ENCODE assay signal across 1 cellular context in the genomic region with DNA sequence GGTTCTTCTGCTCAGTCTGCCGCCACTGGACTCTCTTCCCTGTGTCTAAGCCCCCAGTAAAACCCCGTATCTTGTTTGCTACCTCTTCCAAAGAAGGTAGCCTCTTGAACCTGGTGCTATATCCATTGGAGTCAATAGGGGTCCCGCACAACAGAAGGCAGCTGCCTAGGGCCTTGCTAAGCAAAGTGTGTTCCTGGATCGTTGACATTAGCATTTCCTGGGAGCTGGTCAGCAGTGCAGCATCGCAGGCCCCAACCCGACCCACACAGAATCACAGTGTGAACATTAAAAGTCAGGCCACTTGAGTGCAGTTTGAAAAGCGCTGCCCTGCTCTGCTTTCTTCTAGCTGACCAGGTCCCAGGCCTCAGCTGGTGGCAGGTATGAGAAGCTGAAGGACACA.
TF ChIP-seq lines count a peak whose summit lies in the region.

No MANE protein-coding gene starts in this region.

TF ChIP-seq in GM23338, 12 proteins besides CTCF, POLR2A, EP300 and RAD21 (continued from another document):
- TF ChIP-seq, protein P1, sequence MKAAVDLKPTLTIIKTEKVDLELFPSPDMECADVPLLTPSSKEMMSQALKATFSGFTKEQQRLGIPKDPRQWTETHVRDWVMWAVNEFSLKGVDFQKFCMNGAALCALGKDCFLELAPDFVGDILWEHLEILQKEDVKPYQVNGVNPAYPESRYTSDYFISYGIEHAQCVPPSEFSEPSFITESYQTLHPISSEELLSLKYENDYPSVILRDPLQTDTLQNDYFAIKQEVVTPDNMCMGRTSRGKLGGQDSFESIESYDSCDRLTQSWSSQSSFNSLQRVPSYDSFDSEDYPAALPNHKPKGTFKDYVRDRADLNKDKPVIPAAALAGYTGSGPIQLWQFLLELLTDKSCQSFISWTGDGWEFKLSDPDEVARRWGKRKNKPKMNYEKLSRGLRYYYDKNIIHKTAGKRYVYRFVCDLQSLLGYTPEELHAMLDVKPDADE (IDR thresholded peaks at IDR 0.05): no peak
- TF ChIP-seq, protein P2, sequence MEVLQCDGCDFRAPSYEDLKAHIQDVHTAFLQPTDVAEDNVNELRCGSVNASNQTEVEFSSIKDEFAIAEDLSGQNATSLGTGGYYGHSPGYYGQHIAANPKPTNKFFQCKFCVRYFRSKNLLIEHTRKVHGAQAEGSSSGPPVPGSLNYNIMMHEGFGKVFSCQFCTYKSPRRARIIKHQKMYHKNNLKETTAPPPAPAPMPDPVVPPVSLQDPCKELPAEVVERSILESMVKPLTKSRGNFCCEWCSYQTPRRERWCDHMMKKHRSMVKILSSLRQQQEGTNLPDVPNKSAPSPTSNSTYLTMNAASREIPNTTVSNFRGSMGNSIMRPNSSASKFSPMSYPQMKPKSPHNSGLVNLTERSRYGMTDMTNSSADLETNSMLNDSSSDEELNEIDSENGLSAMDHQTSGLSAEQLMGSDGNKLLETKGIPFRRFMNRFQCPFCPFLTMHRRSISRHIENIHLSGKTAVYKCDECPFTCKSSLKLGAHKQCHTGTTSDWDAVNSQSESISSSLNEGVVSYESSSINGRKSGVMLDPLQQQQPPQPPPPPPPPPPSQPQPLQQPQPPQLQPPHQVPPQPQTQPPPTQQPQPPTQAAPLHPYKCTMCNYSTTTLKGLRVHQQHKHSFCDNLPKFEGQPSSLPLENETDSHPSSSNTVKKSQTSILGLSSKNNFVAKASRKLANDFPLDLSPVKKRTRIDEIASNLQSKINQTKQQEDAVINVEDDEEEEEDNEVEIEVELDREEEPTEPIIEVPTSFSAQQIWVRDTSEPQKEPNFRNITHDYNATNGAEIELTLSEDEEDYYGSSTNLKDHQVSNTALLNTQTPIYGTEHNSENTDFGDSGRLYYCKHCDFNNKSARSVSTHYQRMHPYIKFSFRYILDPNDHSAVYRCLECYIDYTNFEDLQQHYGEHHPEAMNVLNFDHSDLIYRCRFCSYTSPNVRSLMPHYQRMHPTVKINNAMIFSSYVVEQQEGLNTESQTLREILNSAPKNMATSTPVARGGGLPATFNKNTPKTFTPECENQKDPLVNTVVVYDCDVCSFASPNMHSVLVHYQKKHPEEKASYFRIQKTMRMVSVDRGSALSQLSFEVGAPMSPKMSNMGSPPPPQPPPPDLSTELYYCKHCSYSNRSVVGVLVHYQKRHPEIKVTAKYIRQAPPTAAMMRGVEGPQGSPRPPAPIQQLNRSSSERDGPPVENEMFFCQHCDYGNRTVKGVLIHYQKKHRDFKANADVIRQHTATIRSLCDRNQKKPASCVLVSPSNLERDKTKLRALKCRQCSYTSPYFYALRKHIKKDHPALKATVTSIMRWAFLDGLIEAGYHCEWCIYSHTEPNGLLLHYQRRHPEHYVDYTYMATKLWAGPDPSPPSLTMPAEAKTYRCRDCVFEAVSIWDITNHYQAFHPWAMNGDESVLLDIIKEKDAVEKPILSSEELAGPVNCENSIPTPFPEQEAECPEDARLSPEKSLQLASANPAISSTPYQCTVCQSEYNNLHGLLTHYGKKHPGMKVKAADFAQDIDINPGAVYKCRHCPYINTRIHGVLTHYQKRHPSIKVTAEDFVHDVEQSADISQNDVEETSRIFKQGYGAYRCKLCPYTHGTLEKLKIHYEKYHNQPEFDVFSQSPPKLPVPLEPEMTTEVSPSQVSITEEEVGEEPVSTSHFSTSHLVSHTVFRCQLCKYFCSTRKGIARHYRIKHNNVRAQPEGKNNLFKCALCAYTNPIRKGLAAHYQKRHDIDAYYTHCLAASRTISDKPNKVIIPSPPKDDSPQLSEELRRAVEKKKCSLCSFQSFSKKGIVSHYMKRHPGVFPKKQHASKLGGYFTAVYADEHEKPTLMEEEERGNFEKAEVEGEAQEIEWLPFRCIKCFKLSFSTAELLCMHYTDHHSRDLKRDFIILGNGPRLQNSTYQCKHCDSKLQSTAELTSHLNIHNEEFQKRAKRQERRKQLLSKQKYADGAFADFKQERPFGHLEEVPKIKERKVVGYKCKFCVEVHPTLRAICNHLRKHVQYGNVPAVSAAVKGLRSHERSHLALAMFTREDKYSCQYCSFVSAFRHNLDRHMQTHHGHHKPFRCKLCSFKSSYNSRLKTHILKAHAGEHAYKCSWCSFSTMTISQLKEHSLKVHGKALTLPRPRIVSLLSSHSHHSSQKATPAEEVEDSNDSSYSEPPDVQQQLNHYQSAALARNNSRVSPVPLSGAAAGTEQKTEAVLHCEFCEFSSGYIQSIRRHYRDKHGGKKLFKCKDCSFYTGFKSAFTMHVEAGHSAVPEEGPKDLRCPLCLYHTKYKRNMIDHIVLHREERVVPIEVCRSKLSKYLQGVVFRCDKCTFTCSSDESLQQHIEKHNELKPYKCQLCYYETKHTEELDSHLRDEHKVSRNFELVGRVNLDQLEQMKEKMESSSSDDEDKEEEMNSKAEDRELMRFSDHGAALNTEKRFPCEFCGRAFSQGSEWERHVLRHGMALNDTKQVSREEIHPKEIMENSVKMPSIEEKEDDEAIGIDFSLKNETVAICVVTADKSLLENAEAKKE (CRISPR knock-in tag; IDR thresholded peaks at IDR 0.05): no peak
- TF ChIP-seq JUNB (IDR thresholded peaks at IDR 0.05; ENCODE audit: unreplicated experiment) (no peak), ZNF331 (CRISPR knock-in tag; IDR thresholded peaks at IDR 0.05; ENCODE audit: low read depth) (no peak), ZNF114 (CRISPR knock-in tag; IDR thresholded peaks at IDR 0.05) (no peak), NANOG (IDR thresholded peaks at IDR 0.05; ENCODE audit: borderline replicate concordance) (no peak)
- TF ChIP-seq, protein P3, sequence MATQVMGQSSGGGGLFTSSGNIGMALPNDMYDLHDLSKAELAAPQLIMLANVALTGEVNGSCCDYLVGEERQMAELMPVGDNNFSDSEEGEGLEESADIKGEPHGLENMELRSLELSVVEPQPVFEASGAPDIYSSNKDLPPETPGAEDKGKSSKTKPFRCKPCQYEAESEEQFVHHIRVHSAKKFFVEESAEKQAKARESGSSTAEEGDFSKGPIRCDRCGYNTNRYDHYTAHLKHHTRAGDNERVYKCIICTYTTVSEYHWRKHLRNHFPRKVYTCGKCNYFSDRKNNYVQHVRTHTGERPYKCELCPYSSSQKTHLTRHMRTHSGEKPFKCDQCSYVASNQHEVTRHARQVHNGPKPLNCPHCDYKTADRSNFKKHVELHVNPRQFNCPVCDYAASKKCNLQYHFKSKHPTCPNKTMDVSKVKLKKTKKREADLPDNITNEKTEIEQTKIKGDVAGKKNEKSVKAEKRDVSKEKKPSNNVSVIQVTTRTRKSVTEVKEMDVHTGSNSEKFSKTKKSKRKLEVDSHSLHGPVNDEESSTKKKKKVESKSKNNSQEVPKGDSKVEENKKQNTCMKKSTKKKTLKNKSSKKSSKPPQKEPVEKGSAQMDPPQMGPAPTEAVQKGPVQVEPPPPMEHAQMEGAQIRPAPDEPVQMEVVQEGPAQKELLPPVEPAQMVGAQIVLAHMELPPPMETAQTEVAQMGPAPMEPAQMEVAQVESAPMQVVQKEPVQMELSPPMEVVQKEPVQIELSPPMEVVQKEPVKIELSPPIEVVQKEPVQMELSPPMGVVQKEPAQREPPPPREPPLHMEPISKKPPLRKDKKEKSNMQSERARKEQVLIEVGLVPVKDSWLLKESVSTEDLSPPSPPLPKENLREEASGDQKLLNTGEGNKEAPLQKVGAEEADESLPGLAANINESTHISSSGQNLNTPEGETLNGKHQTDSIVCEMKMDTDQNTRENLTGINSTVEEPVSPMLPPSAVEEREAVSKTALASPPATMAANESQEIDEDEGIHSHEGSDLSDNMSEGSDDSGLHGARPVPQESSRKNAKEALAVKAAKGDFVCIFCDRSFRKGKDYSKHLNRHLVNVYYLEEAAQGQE (IDR thresholded peaks at IDR 0.05; ENCODE audit: unreplicated experiment): no peak
